ENCODE assay signal across 10 cellular contexts in the genomic region with DNA sequence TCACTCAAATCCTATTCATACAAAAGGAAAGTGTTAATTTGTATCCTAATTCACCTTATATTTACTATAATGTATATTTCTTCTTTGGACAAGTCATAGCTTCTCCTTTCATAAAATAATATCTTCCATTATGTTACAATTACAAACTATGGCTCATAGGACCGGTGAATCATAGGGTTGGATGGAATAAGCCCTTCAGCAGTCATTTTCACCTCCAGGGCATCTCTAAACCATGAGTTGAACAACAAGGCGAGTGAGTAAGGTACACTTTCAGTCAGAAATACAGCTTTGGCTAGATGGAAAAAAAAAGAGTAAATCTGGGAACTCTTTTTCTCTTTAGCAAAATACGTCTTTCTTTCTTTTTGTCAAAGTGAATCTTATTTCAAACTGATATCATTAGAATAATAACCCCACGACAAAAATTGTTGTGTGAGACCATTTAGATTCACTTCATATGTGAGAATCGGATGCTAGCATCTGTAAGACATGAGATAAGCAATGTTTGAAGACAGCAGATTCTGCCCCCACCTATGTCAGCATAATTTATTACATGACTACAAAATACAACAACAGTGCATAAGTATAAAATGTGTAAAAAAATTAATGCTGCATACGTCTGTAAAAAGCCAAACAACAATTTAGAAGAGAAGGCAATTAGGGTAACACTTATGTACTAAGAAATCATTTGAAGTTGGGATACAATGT.
DNase-seq lines count a peak whose midpoint lies in the region; ATAC-seq and TF ChIP-seq lines count a peak whose summit lies in the region.
"Had no signal": no experiment of that assay in that cellular context is flagged by ENCODE, and none has a peak within 500 bp of the region (broad histone marks: within the 10 kb centered on the region; RNA-seq: fewer than 3 reads in every experiment).

No MANE protein-coding gene starts in this region.

- H3K27me3 ChIP-seq in brain microvascular endothelial cell (replicated peaks) = no peaks in the 10 kb centered on the region

- in situ Hi-C loops in brain microvascular endothelial cell (cut with HindIII; ENCODE audit: low pct_ligation_motif_present, low sequenced_read_pairs) = no loop called here

- no peaks in the 10 kb centered on the region for H3K36me3 ChIP-seq in brain microvascular endothelial cell (replicated peaks)

- H3K4me3 ChIP-seq in AG09309 (ENCODE audit: control insufficient read depth, low read depth, low read length) (no peak overlapping the region), brain microvascular endothelial cell (ENCODE audit: low read depth, low read length) (no peak overlapping the region)
- H3K4me3 ChIP-seq: lung had no signal

- TF ChIP-seq CTCF in AG09309 (IDR thresholded peaks at IDR 0.05; ENCODE audit: control insufficient read depth, insufficient read depth, low read depth, low read length, missing control alignments) (no peak), brain microvascular endothelial cell (IDR thresholded peaks at IDR 0.05; ENCODE audit: low read depth, low read length, missing control alignments) (peak; percentile 13)

- DNase-seq in AG09309 (ENCODE audit: low read depth) (peak; percentile 62), HT1080 (ENCODE audit: low read depth) (peak; percentile 82), brain microvascular endothelial cell (peak; percentile 81), myocyte (ENCODE audit: low read depth) (peak; percentile 46), GF-D8 (lab: John Stamatoyannopoulos, UW) (no peak)
- DNase-seq: activated CD4-positive, alpha-beta T cell treated with anti-CD3 and anti-CD28 coated beads for 1 hour had no signal

- peak overlapping the region; percentile 98 for H3K27ac ChIP-seq in brain microvascular endothelial cell

- ATAC-seq in HG03342 (IDR thresholded peaks at IDR 0.05; ENCODE audit: unreplicated experiment) = no peak
- ATAC-seq in GM21360 (IDR thresholded peaks at IDR 0.05; ENCODE audit: unreplicated experiment) = no peak
- ATAC-seq in GM21526 (IDR thresholded peaks at IDR 0.05; ENCODE audit: low FRiP score, unreplicated experiment) = no peak
